ENCODE assay signal across 14 cellular contexts in the genomic region with DNA sequence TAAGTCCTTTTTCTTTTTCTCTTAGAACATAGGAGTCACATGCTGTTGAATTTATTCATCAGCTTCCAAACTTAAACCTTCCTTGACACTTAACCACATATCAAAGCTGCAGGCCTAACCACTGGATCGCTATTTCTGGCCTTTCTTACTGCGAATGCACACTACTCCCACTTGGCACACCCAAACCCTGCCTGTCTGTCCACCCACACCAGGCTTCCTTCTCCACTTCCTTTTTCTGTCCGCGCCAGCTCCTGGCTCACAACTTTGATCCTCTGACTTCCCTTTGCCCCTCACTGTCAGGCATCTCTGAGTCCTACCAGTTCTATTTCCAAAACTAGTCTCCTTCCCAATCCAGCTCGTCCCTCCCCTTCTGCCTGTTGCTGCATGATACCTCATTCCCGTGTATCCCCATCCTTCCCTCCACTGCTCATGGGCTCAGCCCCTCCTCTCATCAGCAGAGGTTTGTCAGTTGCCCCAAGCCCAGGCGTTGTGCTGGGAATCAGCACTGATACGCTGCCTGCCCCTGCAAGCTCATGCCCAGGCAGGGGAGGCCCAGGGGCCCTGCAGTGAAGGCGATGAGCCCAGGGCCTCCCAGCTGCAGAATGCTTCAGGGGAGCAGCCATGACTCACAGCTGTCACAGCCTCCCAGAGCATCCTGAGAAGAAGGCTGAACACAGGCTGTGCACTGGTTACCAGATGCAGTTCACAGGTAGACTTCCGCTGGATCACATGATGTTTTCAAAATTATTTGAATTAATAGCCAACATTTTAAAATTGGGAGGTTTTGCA.
A peak's percentile ranks its signal among the peaks of the same experiment; 100 is the strongest.
DNase-seq lines count a peak whose midpoint lies in the region; ATAC-seq, FAIRE-seq and TF ChIP-seq lines count a peak whose summit lies in the region.
"Had no signal": no experiment of that assay in that cellular context is flagged by ENCODE, and none has a peak within 500 bp of the region (broad histone marks: within the 10 kb centered on the region; RNA-seq: fewer than 3 reads in every experiment).

No MANE protein-coding gene starts in this region.

- H4K20me1 ChIP-seq in endothelial cell of umbilical vein (replicated peaks; ENCODE audit: control insufficient read depth, extremely low read depth, insufficient read depth, low read length), result no peaks in the 10 kb centered on the region
- no peaks in the 10 kb centered on the region for H4K20me1 ChIP-seq in neural progenitor cell (ENCODE audit: low read depth)

- H3K4me1 ChIP-seq in endothelial cell of umbilical vein (ENCODE audit: control insufficient read depth, extremely low read depth, insufficient read depth, low read length), result peaks cover 2% of the 10 kb centered on the region
- no peaks in the 10 kb centered on the region for H3K4me1 ChIP-seq in neural progenitor cell

- POLR2A ChIA-PET in endothelial cell of umbilical vein (lab: Charles Lee), result interaction anchor here (1.8 kb wide), 1 partner anchor 26 kb away, joined by 4 read pairs; no protein-coding TSS in a partner anchor

- H3K27me3 ChIP-seq in endothelial cell of umbilical vein (ENCODE audit: control insufficient read depth in 2 of 2, insufficient read depth in 2 of 2, low read length in 2 of 2) (no peaks in the 10 kb centered on the region), neural progenitor cell (no peaks in the 10 kb centered on the region)
- H3K27me3 ChIP-seq: SJSA1 had no signal

- H3K27ac ChIP-seq in endothelial cell of umbilical vein (ENCODE audit: insufficient read depth, low read depth, low read length) (no peak overlapping the region), neural progenitor cell (no peak overlapping the region)
- H3K27ac ChIP-seq: SJSA1 had no signal

- no peaks in the 10 kb centered on the region for H3K79me2 ChIP-seq in endothelial cell of umbilical vein (ENCODE audit: control insufficient read depth, insufficient read depth, low read length)
- no peaks in the 10 kb centered on the region for H3K79me2 ChIP-seq in neural progenitor cell (ENCODE audit: low read depth)

- no peak overlapping the region for H3K4me3 ChIP-seq in endothelial cell of umbilical vein (replicated peaks in 1 of 3; ENCODE audit: insufficient read depth in 1 of 3, low read depth in 1 of 3, low read length in 3 of 3)
- no peak overlapping the region for H3K4me3 ChIP-seq in neural progenitor cell
- H3K4me3 ChIP-seq: SJSA1 had no signal

- peak; percentile 5 for FAIRE-seq in GM12891 (lab: Jason Lieb, UNC)
- FAIRE-seq in endothelial cell of umbilical vein (lab: Jason Lieb, UNC), result peak; percentile 54
- FAIRE-seq: GM12892 had no signal

- TF ChIP-seq CTCF in endothelial cell of umbilical vein (IDR thresholded peaks at IDR 0.05; ENCODE audit: extremely low read depth in 1 of 2, insufficient read depth in 1 of 2, low read depth in 1 of 2, low read length in 2 of 2) (no peak), neural progenitor cell (IDR thresholded peaks at IDR 0.05) (no peak)

- no peak overlapping the region for H3K4me3 Mint-ChIP-seq in neural progenitor cell
- H3K4me3 Mint-ChIP-seq: HFFc6 had no signal

- no peaks in the 10 kb centered on the region for H3K9me1 ChIP-seq in endothelial cell of umbilical vein (replicated peaks; ENCODE audit: control insufficient read depth, extremely low read depth, insufficient read depth, low read length)

- H2AFZ ChIP-seq in endothelial cell of umbilical vein (ENCODE audit: low read depth, low read length), result no peak overlapping the region
- H2AFZ ChIP-seq in neural progenitor cell (replicated peaks), result no peak overlapping the region

- no peaks in the 10 kb centered on the region for H3F3A ChIP-seq in neural progenitor cell (ENCODE audit: low read depth)

- dilution Hi-C loops in endothelial cell of umbilical vein (cut with MboI; ENCODE audit: extremely low pct_ligation_motif_present, low sequenced_read_pairs), result no loop called here

- TF ChIP-seq POLR2A in GM12891 (IDR thresholded peaks at IDR 0.05; ENCODE audit: low read depth, low read length) (no peak), endothelial cell of umbilical vein (IDR thresholded peaks at IDR 0.05; ENCODE audit: low read depth, low read length) (no peak)

- ATAC-seq in esophagus mucosa, result no peak

- H3K4me2 ChIP-seq in endothelial cell of umbilical vein (ENCODE audit: insufficient read depth, low read length) (no peak overlapping the region), neural progenitor cell (no peak overlapping the region)

- H3K36me3 ChIP-seq in endothelial cell of umbilical vein (ENCODE audit: control insufficient read depth in 2 of 2, extremely low read depth in 1 of 2, insufficient read depth in 2 of 2, low read length in 2 of 2), result no peaks in the 10 kb centered on the region
- H3K36me3 ChIP-seq in neural progenitor cell, result no peaks in the 10 kb centered on the region
- H3K36me3 ChIP-seq: SJSA1 had no signal

- H3K9me3 ChIP-seq in endothelial cell of umbilical vein (replicated peaks; ENCODE audit: control insufficient read depth, insufficient read depth, low read length), result no peaks in the 10 kb centered on the region
- H3K9me3 ChIP-seq in neural progenitor cell (ENCODE audit: low read depth), result no peaks in the 10 kb centered on the region
- H3K9me3 ChIP-seq: SJSA1 had no signal

- no peak for DNase-seq in GM12891 (ENCODE audit: insufficient read length, low spot score)
- peak; percentile 74 to 76 for DNase-seq in NOMO-1 (lab: John Stamatoyannopoulos, UW; ENCODE audit: unreplicated experiment in 2 of 2)
- DNase-seq in endothelial cell of umbilical vein (ENCODE audit: low read depth, low spot score), result peak; percentile 33
- no peak for DNase-seq in neural progenitor cell (ENCODE audit: low spot score)
- no peak for DNase-seq in T-helper 9 cell
- DNase-seq in A172 (ENCODE audit: low spot score), result no peak
- DNase-seq in cerebellar cortex (ENCODE audit: low spot score), result no peak
- DNase-seq: activated CD4-positive, alpha-beta T cell treated with anti-CD3 and anti-CD28 coated beads, Interleukin-2, amount 50 U/mL, for 1 hour; activated gamma-delta T cell treated with Interleukin-2 at 50 U/mL for 16 hours; Calu3; HFFc6 had no signal

- peak overlapping the region; percentile 47 for H3K27ac Mint-ChIP-seq in neural progenitor cell
- H3K27ac Mint-ChIP-seq: HFFc6 had no signal

- H3K36me3 Mint-ChIP-seq in neural progenitor cell, result peaks cover 29% of the 10 kb centered on the region

- peaks cover 16% of the 10 kb centered on the region for H3K4me1 Mint-ChIP-seq in neural progenitor cell

- CTCF ChIA-PET in endothelial cell of umbilical vein (lab: Charles Lee), result interaction anchor here (1.1 kb wide), 1 partner anchor 26 kb away, joined by 3 read pairs; no protein-coding TSS in a partner anchor

- intact Hi-C loops in endothelial cell of umbilical vein (cut with micrococcal nuclease), result no loop called here

- no peak overlapping the region for H3K9ac ChIP-seq in endothelial cell of umbilical vein (replicated peaks; ENCODE audit: extremely low read depth, insufficient read depth, low read length)
- H3K9ac ChIP-seq in neural progenitor cell, result no peak overlapping the region

- no peaks in the 10 kb centered on the region for H3K27me3 Mint-ChIP-seq in neural progenitor cell (ENCODE audit: insufficient read depth, low read depth)

- no peaks in the 10 kb centered on the region for H3K9me3 Mint-ChIP-seq in neural progenitor cell
- H3K9me3 Mint-ChIP-seq: HFFc6 had no signal

- no TSS peak for BruUV-seq in endothelial cell of umbilical vein (replicated peaks; lab: Mats Ljungman, UMichigan)

TF ChIP-seq in GM12891, 5 proteins besides CTCF, POLR2A, EP300 and RAD21:
- TF ChIP-seq PAX5 (IDR thresholded peaks at IDR 0.05; ENCODE audit: insufficient read depth, low read length, severe bottlenecking) (no peak), SPI1 (IDR thresholded peaks at IDR 0.05; ENCODE audit: low read depth, low read length) (peak; percentile 81), POU2F2 (IDR thresholded peaks at IDR 0.05; ENCODE audit: low read depth, low read length) (no peak)

TF ChIP-seq in endothelial cell of umbilical vein, 7 proteins besides CTCF, POLR2A, EP300 and RAD21:
- TF ChIP-seq POLR2AphosphoS5 (IDR thresholded peaks at IDR 0.05; ENCODE audit: insufficient read depth, low read depth, low read length), result no peak
- TF ChIP-seq MYC (IDR thresholded peaks at IDR 0.05; ENCODE audit: low read depth, low read length), result no peak
- TF ChIP-seq, protein P1, sequence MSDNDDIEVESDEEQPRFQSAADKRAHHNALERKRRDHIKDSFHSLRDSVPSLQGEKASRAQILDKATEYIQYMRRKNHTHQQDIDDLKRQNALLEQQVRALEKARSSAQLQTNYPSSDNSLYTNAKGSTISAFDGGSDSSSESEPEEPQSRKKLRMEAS (IDR thresholded peaks at IDR 0.05; ENCODE audit: insufficient read depth, insufficient read length), result no peak
- no peak for TF ChIP-seq FOS (IDR thresholded peaks at IDR 0.05; ENCODE audit: borderline replicate concordance, insufficient read depth, low read length)
- no peak for TF ChIP-seq JUN (IDR thresholded peaks at IDR 0.05; ENCODE audit: borderline replicate concordance, insufficient read depth, insufficient read length, low read depth)
- TF ChIP-seq EZH2 (IDR thresholded peaks at IDR 0.05; ENCODE audit: borderline replicate concordance, low read depth, low read length, severe bottlenecking), result no peak
- no peak for TF ChIP-seq GATA2 (IDR thresholded peaks at IDR 0.05; ENCODE audit: insufficient read depth, insufficient read length, low read depth, low read length)

Comparison
In these comparisons a context has a peak if more than half of its experiments do, and no peak if none do; other contexts are left out.
1. DNase-seq: peak in NOMO-1 (2 of 2) and endothelial cell of umbilical vein (single experiment); none in GM12891 (single experiment), neural progenitor cell (single experiment), T-helper 9 cell (single experiment), A172 (single experiment) and cerebellar cortex (single experiment).